25 cellular contexts compared by ENCODE assay signal in genomic region chr1:64131155-64131554, GRCh38.
"Had no signal": no experiment of that assay in that cellular context is flagged by ENCODE, and none has a peak within 500 bp of the region (broad histone marks: within the 10 kb centered on the region; RNA-seq: fewer than 3 reads in every experiment).

No MANE protein-coding gene starts in this region.

- H3K27me3 ChIP-seq: MG63 had no signal

- H3K9me3 ChIP-seq: MG63 had no signal

- H3K36me3 Mint-ChIP-seq: activated CD8-positive, alpha-beta memory T cell treated with anti-CD3 and anti-CD28 coated beads, Interleukin-2, amount 10 ng/mL, durations not matched to agents 7 days and 5 days; activated naive CD4-positive, alpha-beta T cell treated with anti-CD3 and anti-CD28 coated beads, Interleukin-2, amount 50 U/mL, for 72 hours; brain had no signal

- H3K4me3 Mint-ChIP-seq: activated CD4-positive, alpha-beta T cell treated with anti-CD3 and anti-CD28 coated beads, Interleukin-2, amount 10 ng/mL, durations not matched to agents 24 days and 14 days; activated CD8-positive, alpha-beta memory T cell treated with anti-CD3 and anti-CD28 coated beads, Interleukin-2, amount 10 ng/mL, durations not matched to agents 7 days and 5 days; activated T-cell treated with anti-CD3 and anti-CD28 coated beads, Interleukin-2, amount 50 U/mL, for 24 hours; brain; T-helper 1 cell treated with Interleukin-12 subunit alpha and Interleukin-12 subunit beta and Interleukin-4 antibody, amounts not matched to agents 30 μg/mL and 1 μg/mL, for 36 hours had no signal

- DNase-seq: activated CD4-positive, alpha-beta T cell treated with anti-CD3 and anti-CD28 coated beads for 1 hour; activated CD4-positive, alpha-beta T cell treated with anti-CD3 and anti-CD28 coated beads, Interleukin-2, amount 10 ng/mL, durations not matched to agents 24 days and 14 days; activated CD4-positive, alpha-beta T cell treated with anti-CD3 and anti-CD28 coated beads, Interleukin-2, amount 50 U/mL, for 48 hours; activated CD8-positive, alpha-beta memory T cell treated with anti-CD3 and anti-CD28 coated beads, Interleukin-2, amount 10 ng/mL, durations not matched to agents 7 days and 5 days; activated effector memory CD4-positive, alpha-beta T cell treated with anti-CD3 and anti-CD28 coated beads, Interleukin-2, amount 50 U/mL, for 16 hours; activated naive CD4-positive, alpha-beta T cell treated with Interleukin-2 at 50 U/mL for 16 hours; activated T-cell treated with anti-CD3 and anti-CD28 coated beads, Interleukin-2, amount 50 U/mL, for 24 hours; amygdala; MG63; MV-4-11; NCI-H1092 treated with DMSO at 0.1 percent for 48 hours; NCI-H1417 treated with DMSO at 0.1 percent for 48 hours; NCI-H1694 treated with DMSO at 0.1 percent for 48 hours; NCI-H2029 treated with DMSO at 0.1 percent for 48 hours; NCI-H345; NCI-H510A treated with DMSO at 0.1 percent for 48 hours; NCI-H69; NK-92 treated with Interleukin-12 subunit alpha and Interleukin-12 subunit beta, amount 100 ng/mL, for 24 hours; OCI-M1; RPMI8226; SHP77 had no signal

- H3K4me1 Mint-ChIP-seq: activated CD4-positive, alpha-beta T cell treated with anti-CD3 and anti-CD28 coated beads, Interleukin-2, amount 10 ng/mL, durations not matched to agents 24 days and 14 days; activated CD8-positive, alpha-beta memory T cell treated with anti-CD3 and anti-CD28 coated beads, Interleukin-2, amount 10 ng/mL, durations not matched to agents 7 days and 5 days had no signal

- ATAC-seq: activated CD8-positive, alpha-beta memory T cell treated with anti-CD3 and anti-CD28 coated beads, Interleukin-2, amount 10 ng/mL, durations not matched to agents 7 days and 5 days; activated naive CD4-positive, alpha-beta T cell treated with anti-CD3 and anti-CD28 coated beads, Interleukin-2, amount 50 U/mL, for 72 hours; Panc1 had no signal

- H3K4me3 ChIP-seq: MG63 had no signal

- H3K36me3 ChIP-seq: MG63 had no signal

- H3K27ac Mint-ChIP-seq: activated CD4-positive, alpha-beta T cell treated with anti-CD3 and anti-CD28 coated beads, Interleukin-2, amount 10 ng/mL, durations not matched to agents 24 days and 14 days; activated CD8-positive, alpha-beta memory T cell treated with anti-CD3 and anti-CD28 coated beads, Interleukin-2, amount 10 ng/mL, durations not matched to agents 7 days and 5 days; activated naive CD4-positive, alpha-beta T cell treated with anti-CD3 and anti-CD28 coated beads, Interleukin-2, amount 50 U/mL, for 72 hours; activated T-cell treated with anti-CD3 and anti-CD28 coated beads, Interleukin-2, amount 50 U/mL, for 24 hours; brain; T-helper 1 cell treated with Interleukin-12 subunit alpha and Interleukin-12 subunit beta and Interleukin-4 antibody, amounts not matched to agents 30 μg/mL and 1 μg/mL, for 36 hours had no signal

- H3K9me3 Mint-ChIP-seq: activated CD4-positive, alpha-beta T cell treated with anti-CD3 and anti-CD28 coated beads, Interleukin-2, amount 10 ng/mL, durations not matched to agents 24 days and 14 days; activated naive CD4-positive, alpha-beta T cell treated with anti-CD3 and anti-CD28 coated beads, Interleukin-2, amount 50 U/mL, for 72 hours; activated T-cell treated with anti-CD3 and anti-CD28 coated beads, Interleukin-2, amount 50 U/mL, for 24 hours; brain; T-helper 1 cell treated with Interleukin-12 subunit alpha and Interleukin-12 subunit beta and Interleukin-4 antibody, amounts not matched to agents 30 μg/mL and 1 μg/mL, for 36 hours had no signal
